9 cellular contexts compared by ENCODE assay signal in the genomic region with DNA sequence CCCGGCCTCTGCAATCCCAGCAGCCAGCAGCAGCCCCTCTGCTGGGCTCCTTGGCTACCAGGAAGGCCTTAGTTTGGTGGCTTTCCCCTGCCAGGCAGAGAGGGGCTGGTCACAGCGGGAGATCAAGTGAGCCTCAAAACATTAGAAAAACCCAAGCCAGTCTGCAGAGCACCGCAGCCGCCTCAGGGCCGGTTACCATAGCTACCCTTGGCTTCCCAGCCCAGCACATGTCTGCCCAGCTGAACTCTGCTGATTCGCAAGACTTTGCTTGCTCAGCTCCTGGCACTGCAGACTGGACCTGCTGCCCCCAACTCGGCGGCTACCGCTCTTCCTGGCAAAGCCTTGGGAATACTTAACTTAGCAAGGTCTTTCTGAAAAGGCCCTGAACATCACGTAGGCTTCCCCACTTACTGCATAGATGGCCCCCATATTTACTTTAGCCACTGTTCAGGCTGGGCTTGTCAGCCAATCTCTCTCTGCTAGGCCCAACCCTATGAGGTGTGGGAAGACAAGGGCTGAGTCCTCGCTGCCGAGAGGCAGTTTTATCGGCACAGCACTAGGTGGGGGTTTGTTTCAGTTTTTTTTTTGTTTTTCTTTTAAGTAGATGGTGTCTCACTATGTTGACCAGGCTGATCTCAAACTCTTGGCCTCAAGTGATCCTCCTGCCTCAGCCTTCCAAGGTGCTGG. TPM values are rescaled to one million over a fixed set of nuclear protein-coding genes. Genes with fewer than 3 reads are reported as not detected.
DNase-seq lines count a peak whose midpoint lies in the region; FAIRE-seq and TF ChIP-seq lines count a peak whose summit lies in the region.
"Had no signal": no experiment of that assay in that cellular context is flagged by ENCODE, and none has a peak within 500 bp of the region (broad histone marks: within the 10 kb centered on the region; RNA-seq: fewer than 3 reads in every experiment).

No MANE protein-coding gene starts in this region.

- in situ Hi-C loops in GM13977 (cut with MboI; ENCODE audit: low pct_unique_long_range_greater_than_20kb, low sequenced_read_pairs, unreplicated experiment), result no loop called here

- H3K4me1 ChIP-seq in adrenal gland (replicated peaks in 1 of 2) (peaks cover 9 to 21% of the 10 kb centered on the region in 2 donors), iPS-15b (ENCODE audit: control insufficient read depth, insufficient read depth, low read length) (peaks cover 4% of the 10 kb centered on the region)

- H3K27ac ChIP-seq in adrenal gland (peak overlapping the region in 2 of 5 donors; percentile 20 to 60), substantia nigra (ENCODE audit: low read depth, low read length, poor library complexity, severe bottlenecking) (no peak overlapping the region)

- FAIRE-seq in RCC 7860 (lab: Jason Lieb, UNC), result no peak

- H3K27me3 ChIP-seq in adrenal gland (no peaks in the 10 kb centered on the region), iPS-15b (ENCODE audit: control insufficient read depth, insufficient read depth, low read length) (no peaks in the 10 kb centered on the region)

- DNase-seq in NCI-H524 (lab: John Stamatoyannopoulos, UW) (peak; percentile 19 to 63), NCI-H524 treated with DMSO at 0.1 percent for 48 hours (lab: John Stamatoyannopoulos, UW) (no peak), adrenal gland (peak; percentile 66 to 89 (median 74)), substantia nigra (lab: John Stamatoyannopoulos, UW) (peak in 33 of 49 donors; percentile 18 to 72 (median 45)), cerebellar nuclear complex (lab: John Stamatoyannopoulos, UW) (no peak), RCC 7860 (ENCODE audit: low spot score) (no peak), GM13977 (ENCODE audit: low spot score) (no peak)
- DNase-seq: naive B cell had no signal

- H3K36me3 ChIP-seq in adrenal gland (replicated peaks in 1 of 2) (peaks cover 0 to under 1% of the 10 kb centered on the region in 2 donors), iPS-15b (ENCODE audit: control insufficient read depth, insufficient read depth, low read length) (peaks cover under 1% of the 10 kb centered on the region)

- H3K9ac ChIP-seq in iPS-15b (ENCODE audit: low read depth, low read length), result peak overlapping the region; percentile 30

- no peak for TF ChIP-seq POLR2A in adrenal gland (IDR thresholded peaks at IDR 0.05)

- no peaks in the 10 kb centered on the region for H3K9me3 ChIP-seq in adrenal gland (replicated peaks in 1 of 3)
- no peaks in the 10 kb centered on the region for H3K9me3 ChIP-seq in iPS-15b (ENCODE audit: control insufficient read depth, insufficient read depth, low read length)

- intact Hi-C loops in adrenal gland (cut with DNase I), result no loop called here

- WGBS in adrenal gland, 4 donors, result 19 to 26% (median 23%) methylated on average over 7 to 13 of the region's 13 CpGs

- no peak for TF ChIP-seq CTCF in adrenal gland (IDR thresholded peaks at IDR 0.05)
- no peak for TF ChIP-seq CTCF in GM13977 (IDR thresholded peaks at IDR 0.05; ENCODE audit: extremely low read depth, insufficient read depth, missing control alignments)

- H3K4me3 ChIP-seq in adrenal gland, result no peak overlapping the region
- no peak overlapping the region for H3K4me3 ChIP-seq in iPS-15b (ENCODE audit: low read depth, low read length)

RNA-seq across cellular contexts. Expression of a gene that starts 28.6 kb away (rescaled TPM):
- total RNA-seq in adrenal gland, result 10 to 100 TPM; 14.0 to 29.2 (median 18.4) TPM
- polyA plus RNA-seq in adrenal gland, result 10 to 100 TPM in 2 of 3 donors, 1 to 10 TPM in 1; 2.0 to 96.3 (median 23.0) TPM

RNA-seq across cellular contexts. Expression of a gene that starts 34.2 kb away (rescaled TPM):
- 10 to 100 TPM; 10.3 to 39.7 (median 26.1) TPM for total RNA-seq in adrenal gland
- polyA plus RNA-seq in adrenal gland, result 10 to 100 TPM in 1 of 3 donors, 1 to 10 TPM in 2; 5.9 to 14.3 (median 8.0) TPM

RNA-seq across cellular contexts. Expression of a gene that starts 35.0 kb away (rescaled TPM):
- total RNA-seq in adrenal gland, result under 1 TPM in 4 of 8 donors, not detected in 4; 0.11 to 0.83 (median 0.47) TPM
- under 1 TPM; 0.27 to 0.40 (median 0.37) TPM for polyA plus RNA-seq in adrenal gland

RNA-seq across cellular contexts. Expression of a gene that starts 54.1 kb away (rescaled TPM):
- total RNA-seq in adrenal gland, result 10 to 100 TPM in 4 of 8 donors, 1 to 10 TPM in 4; 2.7 to 36.4 (median 9.7) TPM
- 100 to 1,000 TPM in 1 of 3 donors, 10 to 100 TPM in 1, 1 to 10 TPM in 1; 1.2 to 169 (median 63.8) TPM for polyA plus RNA-seq in adrenal gland

RNA-seq across cellular contexts. Expression of a gene that starts 59.7 kb away (rescaled TPM):
- 10 to 100 TPM in 7 of 8 donors, 1 to 10 TPM in 1; 9.5 to 50.9 (median 26.3) TPM for total RNA-seq in adrenal gland
- polyA plus RNA-seq in adrenal gland, result 100 to 1,000 TPM in 2 of 3 donors, 1 to 10 TPM in 1; 6.8 to 245 (median 186) TPM

Comparison
In these comparisons a context has a peak if more than half of its experiments do, and no peak if none do; other contexts are left out.
1. DNase-seq: peak in NCI-H524 (2 of 2), adrenal gland (7 of 7) and substantia nigra (33 of 49); none in NCI-H524 treated with DMSO at 0.1 percent for 48 hours (single experiment), cerebellar nuclear complex (0 of 2), RCC 7860 (single experiment) and GM13977 (single experiment).